Comparison of ENCODE assay signal across 1 cellular context in the genomic region with DNA sequence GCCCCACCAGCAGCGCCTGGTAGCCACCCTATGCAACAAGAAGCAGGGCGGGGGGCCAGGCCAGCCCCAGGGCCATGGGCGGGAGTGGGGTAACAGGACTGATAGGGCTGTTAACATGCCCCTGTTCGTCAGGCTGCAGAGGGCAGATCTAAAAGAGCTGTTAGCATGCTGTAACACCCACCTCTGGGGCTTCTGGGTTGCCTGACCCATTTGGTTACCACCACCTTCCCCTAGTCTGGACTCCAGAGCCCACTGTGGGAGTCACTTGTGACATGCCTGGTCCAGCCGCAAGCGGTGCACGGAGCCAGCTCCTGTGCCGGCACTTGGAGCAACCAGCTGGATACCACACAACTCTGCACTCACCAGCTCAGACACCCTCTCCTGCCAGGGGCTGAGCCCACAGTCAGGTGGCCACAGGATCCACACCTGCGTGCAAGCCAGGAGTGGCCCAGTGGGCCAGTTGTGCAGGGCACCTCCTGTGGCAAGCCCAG.
TF ChIP-seq lines count a peak whose summit lies in the region.

No MANE protein-coding gene starts in this region.

TF ChIP-seq in HepG2, 621 proteins besides CTCF, POLR2A, EP300 and RAD21 (continued from another document and continues in another):
- TF ChIP-seq, protein P1, sequence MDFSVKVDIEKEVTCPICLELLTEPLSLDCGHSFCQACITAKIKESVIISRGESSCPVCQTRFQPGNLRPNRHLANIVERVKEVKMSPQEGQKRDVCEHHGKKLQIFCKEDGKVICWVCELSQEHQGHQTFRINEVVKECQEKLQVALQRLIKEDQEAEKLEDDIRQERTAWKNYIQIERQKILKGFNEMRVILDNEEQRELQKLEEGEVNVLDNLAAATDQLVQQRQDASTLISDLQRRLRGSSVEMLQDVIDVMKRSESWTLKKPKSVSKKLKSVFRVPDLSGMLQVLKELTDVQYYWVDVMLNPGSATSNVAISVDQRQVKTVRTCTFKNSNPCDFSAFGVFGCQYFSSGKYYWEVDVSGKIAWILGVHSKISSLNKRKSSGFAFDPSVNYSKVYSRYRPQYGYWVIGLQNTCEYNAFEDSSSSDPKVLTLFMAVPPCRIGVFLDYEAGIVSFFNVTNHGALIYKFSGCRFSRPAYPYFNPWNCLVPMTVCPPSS (IDR thresholded peaks at IDR 0.05), result no peak
- TF ChIP-seq CAMTA2 (CRISPR knock-in tag; IDR thresholded peaks at IDR 0.05; ENCODE audit: borderline replicate concordance) (no peak), SMAD3 (CRISPR knock-in tag; IDR thresholded peaks at IDR 0.05) (no peak), POLR2G (IDR thresholded peaks at IDR 0.05; ENCODE audit: low read depth, low read length) (no peak), RFXANK (CRISPR knock-in tag; IDR thresholded peaks at IDR 0.05) (no peak), ZNF20 (CRISPR knock-in tag; IDR thresholded peaks at IDR 0.05) (no peak), ZNF879 (CRISPR knock-in tag; IDR thresholded peaks at IDR 0.05) (no peak), HNRNPH1 (optimal IDR thresholded peaks at IDR 0.05; ENCODE audit: low read depth, low read length) (no peak), ZNF652 (CRISPR knock-in tag; IDR thresholded peaks at IDR 0.05; ENCODE audit: borderline replicate concordance, low read depth) (no peak), KDM4B (CRISPR knock-in tag; IDR thresholded peaks at IDR 0.05) (no peak), PHF5A (CRISPR knock-in tag; IDR thresholded peaks at IDR 0.05; ENCODE audit: low read depth, unreplicated experiment) (no peak), ZFP36 (IDR thresholded peaks at IDR 0.05; ENCODE audit: borderline replicate concordance, low read depth, low read length, partially characterized antibody) (no peak), SOX13 (IDR thresholded peaks at IDR 0.05) (no peak), SOX13 (CRISPR knock-in tag; conservative IDR thresholded peaks at IDR 0.05 in 1 of 2, IDR thresholded peaks at IDR 0.05 in 1 of 2) (no peak), TBX2 (CRISPR knock-in tag; IDR thresholded peaks at IDR 0.05; ENCODE audit: borderline replicate concordance) (no peak), PHF21A (CRISPR knock-in tag; IDR thresholded peaks at IDR 0.05) (no peak), GPN1 (CRISPR knock-in tag; IDR thresholded peaks at IDR 0.05; ENCODE audit: borderline replicate concordance) (no peak), RXRA (CRISPR knock-in tag; IDR thresholded peaks at IDR 0.05) (no peak), ZNF546 (CRISPR knock-in tag; conservative IDR thresholded peaks at IDR 0.05) (no peak), RARG (CRISPR knock-in tag; IDR thresholded peaks at IDR 0.05; ENCODE audit: low read depth) (no peak), STAG1 (CRISPR knock-in tag; IDR thresholded peaks at IDR 0.05) (no peak), SALL1 (CRISPR knock-in tag; IDR thresholded peaks at IDR 0.05) (no peak), TSC22D2 (CRISPR knock-in tag; IDR thresholded peaks at IDR 0.05; ENCODE audit: borderline replicate concordance) (no peak), RBM39 (IDR thresholded peaks at IDR 0.05; ENCODE audit: low read depth, low read length, poor library complexity, severe bottlenecking) (no peak), HNF4A (CRISPR knock-in tag; IDR thresholded peaks at IDR 0.05) (no peak), ZNF558 (CRISPR knock-in tag; IDR thresholded peaks at IDR 0.05; ENCODE audit: borderline replicate concordance) (no peak), NFKBIZ (CRISPR knock-in tag; IDR thresholded peaks at IDR 0.05) (no peak), ZEB1 (IDR thresholded peaks at IDR 0.05; ENCODE audit: insufficient replicate concordance, low read depth) (no peak), ZNF121 (CRISPR knock-in tag; IDR thresholded peaks at IDR 0.05) (no peak), KDM5B (CRISPR knock-in tag; IDR thresholded peaks at IDR 0.05; ENCODE audit: borderline replicate concordance) (peak; percentile 29; the same call in 1 of the 2 replicates), PAX8 (CRISPR knock-in tag; IDR thresholded peaks at IDR 0.05; ENCODE audit: borderline replicate concordance) (no peak)
- TF ChIP-seq, protein P2, sequence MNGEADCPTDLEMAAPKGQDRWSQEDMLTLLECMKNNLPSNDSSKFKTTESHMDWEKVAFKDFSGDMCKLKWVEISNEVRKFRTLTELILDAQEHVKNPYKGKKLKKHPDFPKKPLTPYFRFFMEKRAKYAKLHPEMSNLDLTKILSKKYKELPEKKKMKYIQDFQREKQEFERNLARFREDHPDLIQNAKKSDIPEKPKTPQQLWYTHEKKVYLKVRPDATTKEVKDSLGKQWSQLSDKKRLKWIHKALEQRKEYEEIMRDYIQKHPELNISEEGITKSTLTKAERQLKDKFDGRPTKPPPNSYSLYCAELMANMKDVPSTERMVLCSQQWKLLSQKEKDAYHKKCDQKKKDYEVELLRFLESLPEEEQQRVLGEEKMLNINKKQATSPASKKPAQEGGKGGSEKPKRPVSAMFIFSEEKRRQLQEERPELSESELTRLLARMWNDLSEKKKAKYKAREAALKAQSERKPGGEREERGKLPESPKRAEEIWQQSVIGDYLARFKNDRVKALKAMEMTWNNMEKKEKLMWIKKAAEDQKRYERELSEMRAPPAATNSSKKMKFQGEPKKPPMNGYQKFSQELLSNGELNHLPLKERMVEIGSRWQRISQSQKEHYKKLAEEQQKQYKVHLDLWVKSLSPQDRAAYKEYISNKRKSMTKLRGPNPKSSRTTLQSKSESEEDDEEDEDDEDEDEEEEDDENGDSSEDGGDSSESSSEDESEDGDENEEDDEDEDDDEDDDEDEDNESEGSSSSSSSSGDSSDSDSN (CRISPR knock-in tag; IDR thresholded peaks at IDR 0.05), result 0 out of 2 replicates have a peak, but pooled peaks have one; percentile 35
- TF ChIP-seq, protein P3, sequence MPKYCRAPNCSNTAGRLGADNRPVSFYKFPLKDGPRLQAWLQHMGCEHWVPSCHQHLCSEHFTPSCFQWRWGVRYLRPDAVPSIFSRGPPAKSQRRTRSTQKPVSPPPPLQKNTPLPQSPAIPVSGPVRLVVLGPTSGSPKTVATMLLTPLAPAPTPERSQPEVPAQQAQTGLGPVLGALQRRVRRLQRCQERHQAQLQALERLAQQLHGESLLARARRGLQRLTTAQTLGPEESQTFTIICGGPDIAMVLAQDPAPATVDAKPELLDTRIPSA (CRISPR knock-in tag; IDR thresholded peaks at IDR 0.05; ENCODE audit: borderline replicate concordance), result no peak
- TF ChIP-seq, protein P4, sequence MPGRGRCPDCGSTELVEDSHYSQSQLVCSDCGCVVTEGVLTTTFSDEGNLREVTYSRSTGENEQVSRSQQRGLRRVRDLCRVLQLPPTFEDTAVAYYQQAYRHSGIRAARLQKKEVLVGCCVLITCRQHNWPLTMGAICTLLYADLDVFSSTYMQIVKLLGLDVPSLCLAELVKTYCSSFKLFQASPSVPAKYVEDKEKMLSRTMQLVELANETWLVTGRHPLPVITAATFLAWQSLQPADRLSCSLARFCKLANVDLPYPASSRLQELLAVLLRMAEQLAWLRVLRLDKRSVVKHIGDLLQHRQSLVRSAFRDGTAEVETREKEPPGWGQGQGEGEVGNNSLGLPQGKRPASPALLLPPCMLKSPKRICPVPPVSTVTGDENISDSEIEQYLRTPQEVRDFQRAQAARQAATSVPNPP (CRISPR knock-in tag; IDR thresholded peaks at IDR 0.05), result no peak
- TF ChIP-seq, protein P5, sequence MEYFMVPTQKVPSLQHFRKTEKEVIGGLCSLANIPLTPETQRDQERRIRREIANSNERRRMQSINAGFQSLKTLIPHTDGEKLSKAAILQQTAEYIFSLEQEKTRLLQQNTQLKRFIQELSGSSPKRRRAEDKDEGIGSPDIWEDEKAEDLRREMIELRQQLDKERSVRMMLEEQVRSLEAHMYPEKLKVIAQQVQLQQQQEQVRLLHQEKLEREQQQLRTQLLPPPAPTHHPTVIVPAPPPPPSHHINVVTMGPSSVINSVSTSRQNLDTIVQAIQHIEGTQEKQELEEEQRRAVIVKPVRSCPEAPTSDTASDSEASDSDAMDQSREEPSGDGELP (IDR thresholded peaks at IDR 0.05; ENCODE audit: borderline replicate concordance, low read depth), result no peak
- TF ChIP-seq, protein P6, sequence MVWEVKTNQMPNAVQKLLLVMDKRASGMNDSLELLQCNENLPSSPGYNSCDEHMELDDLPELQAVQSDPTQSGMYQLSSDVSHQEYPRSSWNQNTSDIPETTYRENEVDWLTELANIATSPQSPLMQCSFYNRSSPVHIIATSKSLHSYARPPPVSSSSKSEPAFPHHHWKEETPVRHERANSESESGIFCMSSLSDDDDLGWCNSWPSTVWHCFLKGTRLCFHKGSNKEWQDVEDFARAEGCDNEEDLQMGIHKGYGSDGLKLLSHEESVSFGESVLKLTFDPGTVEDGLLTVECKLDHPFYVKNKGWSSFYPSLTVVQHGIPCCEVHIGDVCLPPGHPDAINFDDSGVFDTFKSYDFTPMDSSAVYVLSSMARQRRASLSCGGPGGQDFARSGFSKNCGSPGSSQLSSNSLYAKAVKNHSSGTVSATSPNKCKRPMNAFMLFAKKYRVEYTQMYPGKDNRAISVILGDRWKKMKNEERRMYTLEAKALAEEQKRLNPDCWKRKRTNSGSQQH (CRISPR knock-in tag; IDR thresholded peaks at IDR 0.05; ENCODE audit: low read depth), result no peak
- TF ChIP-seq, protein P7, sequence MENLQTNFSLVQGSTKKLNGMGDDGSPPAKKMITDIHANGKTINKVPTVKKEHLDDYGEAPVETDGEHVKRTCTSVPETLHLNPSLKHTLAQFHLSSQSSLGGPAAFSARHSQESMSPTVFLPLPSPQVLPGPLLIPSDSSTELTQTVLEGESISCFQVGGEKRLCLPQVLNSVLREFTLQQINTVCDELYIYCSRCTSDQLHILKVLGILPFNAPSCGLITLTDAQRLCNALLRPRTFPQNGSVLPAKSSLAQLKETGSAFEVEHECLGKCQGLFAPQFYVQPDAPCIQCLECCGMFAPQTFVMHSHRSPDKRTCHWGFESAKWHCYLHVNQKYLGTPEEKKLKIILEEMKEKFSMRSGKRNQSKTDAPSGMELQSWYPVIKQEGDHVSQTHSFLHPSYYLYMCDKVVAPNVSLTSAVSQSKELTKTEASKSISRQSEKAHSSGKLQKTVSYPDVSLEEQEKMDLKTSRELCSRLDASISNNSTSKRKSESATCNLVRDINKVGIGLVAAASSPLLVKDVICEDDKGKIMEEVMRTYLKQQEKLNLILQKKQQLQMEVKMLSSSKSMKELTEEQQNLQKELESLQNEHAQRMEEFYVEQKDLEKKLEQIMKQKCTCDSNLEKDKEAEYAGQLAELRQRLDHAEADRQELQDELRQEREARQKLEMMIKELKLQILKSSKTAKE (CRISPR knock-in tag; IDR thresholded peaks at IDR 0.05; ENCODE audit: borderline replicate concordance), result no peak
- TF ChIP-seq, protein P8, sequence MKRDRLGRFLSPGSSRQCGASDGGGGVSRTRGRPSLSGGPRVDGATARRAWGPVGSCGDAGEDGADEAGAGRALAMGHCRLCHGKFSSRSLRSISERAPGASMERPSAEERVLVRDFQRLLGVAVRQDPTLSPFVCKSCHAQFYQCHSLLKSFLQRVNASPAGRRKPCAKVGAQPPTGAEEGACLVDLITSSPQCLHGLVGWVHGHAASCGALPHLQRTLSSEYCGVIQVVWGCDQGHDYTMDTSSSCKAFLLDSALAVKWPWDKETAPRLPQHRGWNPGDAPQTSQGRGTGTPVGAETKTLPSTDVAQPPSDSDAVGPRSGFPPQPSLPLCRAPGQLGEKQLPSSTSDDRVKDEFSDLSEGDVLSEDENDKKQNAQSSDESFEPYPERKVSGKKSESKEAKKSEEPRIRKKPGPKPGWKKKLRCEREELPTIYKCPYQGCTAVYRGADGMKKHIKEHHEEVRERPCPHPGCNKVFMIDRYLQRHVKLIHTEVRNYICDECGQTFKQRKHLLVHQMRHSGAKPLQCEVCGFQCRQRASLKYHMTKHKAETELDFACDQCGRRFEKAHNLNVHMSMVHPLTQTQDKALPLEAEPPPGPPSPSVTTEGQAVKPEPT (CRISPR knock-in tag; IDR thresholded peaks at IDR 0.05; ENCODE audit: low read depth), result 0 out of 2 replicates have a peak, but pooled peaks have one; percentile 33
- TF ChIP-seq, protein P9, sequence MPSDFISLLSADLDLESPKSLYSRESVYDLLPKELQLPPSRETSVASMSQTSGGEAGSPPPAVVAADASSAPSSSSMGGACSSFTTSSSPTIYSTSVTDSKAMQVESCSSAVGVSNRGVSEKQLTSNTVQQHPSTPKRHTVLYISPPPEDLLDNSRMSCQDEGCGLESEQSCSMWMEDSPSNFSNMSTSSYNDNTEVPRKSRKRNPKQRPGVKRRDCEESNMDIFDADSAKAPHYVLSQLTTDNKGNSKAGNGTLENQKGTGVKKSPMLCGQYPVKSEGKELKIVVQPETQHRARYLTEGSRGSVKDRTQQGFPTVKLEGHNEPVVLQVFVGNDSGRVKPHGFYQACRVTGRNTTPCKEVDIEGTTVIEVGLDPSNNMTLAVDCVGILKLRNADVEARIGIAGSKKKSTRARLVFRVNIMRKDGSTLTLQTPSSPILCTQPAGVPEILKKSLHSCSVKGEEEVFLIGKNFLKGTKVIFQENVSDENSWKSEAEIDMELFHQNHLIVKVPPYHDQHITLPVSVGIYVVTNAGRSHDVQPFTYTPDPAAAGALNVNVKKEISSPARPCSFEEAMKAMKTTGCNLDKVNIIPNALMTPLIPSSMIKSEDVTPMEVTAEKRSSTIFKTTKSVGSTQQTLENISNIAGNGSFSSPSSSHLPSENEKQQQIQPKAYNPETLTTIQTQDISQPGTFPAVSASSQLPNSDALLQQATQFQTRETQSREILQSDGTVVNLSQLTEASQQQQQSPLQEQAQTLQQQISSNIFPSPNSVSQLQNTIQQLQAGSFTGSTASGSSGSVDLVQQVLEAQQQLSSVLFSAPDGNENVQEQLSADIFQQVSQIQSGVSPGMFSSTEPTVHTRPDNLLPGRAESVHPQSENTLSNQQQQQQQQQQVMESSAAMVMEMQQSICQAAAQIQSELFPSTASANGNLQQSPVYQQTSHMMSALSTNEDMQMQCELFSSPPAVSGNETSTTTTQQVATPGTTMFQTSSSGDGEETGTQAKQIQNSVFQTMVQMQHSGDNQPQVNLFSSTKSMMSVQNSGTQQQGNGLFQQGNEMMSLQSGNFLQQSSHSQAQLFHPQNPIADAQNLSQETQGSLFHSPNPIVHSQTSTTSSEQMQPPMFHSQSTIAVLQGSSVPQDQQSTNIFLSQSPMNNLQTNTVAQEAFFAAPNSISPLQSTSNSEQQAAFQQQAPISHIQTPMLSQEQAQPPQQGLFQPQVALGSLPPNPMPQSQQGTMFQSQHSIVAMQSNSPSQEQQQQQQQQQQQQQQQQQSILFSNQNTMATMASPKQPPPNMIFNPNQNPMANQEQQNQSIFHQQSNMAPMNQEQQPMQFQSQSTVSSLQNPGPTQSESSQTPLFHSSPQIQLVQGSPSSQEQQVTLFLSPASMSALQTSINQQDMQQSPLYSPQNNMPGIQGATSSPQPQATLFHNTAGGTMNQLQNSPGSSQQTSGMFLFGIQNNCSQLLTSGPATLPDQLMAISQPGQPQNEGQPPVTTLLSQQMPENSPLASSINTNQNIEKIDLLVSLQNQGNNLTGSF (CRISPR knock-in tag; IDR thresholded peaks at IDR 0.05), result no peak
- TF ChIP-seq, protein P10, sequence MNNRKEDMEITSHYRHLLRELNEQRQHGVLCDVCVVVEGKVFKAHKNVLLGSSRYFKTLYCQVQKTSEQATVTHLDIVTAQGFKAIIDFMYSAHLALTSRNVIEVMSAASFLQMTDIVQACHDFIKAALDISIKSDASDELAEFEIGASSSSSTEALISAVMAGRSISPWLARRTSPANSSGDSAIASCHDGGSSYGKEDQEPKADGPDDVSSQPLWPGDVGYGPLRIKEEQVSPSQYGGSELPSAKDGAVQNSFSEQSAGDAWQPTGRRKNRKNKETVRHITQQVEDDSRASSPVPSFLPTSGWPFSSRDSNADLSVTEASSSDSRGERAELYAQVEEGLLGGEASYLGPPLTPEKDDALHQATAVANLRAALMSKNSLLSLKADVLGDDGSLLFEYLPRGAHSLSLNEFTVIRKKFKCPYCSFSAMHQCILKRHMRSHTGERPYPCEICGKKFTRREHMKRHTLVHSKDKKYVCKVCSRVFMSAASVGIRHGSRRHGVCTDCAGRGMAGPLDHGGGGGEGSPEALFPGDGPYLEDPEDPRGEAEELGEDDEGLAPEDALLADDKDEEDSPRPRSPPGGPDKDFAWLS (CRISPR knock-in tag; IDR thresholded peaks at IDR 0.05; ENCODE audit: borderline replicate concordance), result no peak
